Comparison of ENCODE assay signal across 14 cellular contexts in the genomic region with DNA sequence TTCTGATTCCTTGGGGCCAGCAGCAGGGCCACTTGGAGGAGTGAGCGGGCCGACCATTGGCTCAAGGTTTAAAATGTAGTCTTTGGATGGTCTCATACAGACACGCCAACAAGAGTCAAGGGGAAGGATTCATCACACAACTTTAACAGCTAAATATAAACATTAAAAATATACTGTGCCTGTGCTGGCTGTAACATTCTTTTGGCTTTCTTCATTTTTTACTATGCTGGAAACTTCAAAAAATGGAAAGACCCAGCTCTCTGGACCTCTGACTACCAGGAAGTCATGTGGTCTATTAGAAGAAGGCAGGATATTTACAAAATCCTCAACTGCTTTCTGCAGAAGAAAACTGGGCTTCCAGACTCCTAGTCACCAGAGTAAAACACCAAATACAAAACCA. TPM values are rescaled to one million over a fixed set of nuclear protein-coding genes. Genes with fewer than 3 reads are reported as not detected.
A peak's percentile ranks its signal among the peaks of the same experiment; 100 is the strongest.
DNase-seq lines count a peak whose midpoint lies in the region; ATAC-seq and TF ChIP-seq lines count a peak whose summit lies in the region.
"Had no signal": no experiment of that assay in that cellular context is flagged by ENCODE, and none has a peak within 500 bp of the region (broad histone marks: within the 10 kb centered on the region; RNA-seq: fewer than 3 reads in every experiment).

No MANE protein-coding gene starts in this region.

- peaks cover 1% of the 10 kb centered on the region for H3K9me3 Mint-ChIP-seq in activated naive CD8-positive, alpha-beta T cell treated with anti-CD3 and anti-CD28 coated beads for 36 hours
- no peaks in the 10 kb centered on the region for H3K9me3 Mint-ChIP-seq in activated naive CD8-positive, alpha-beta T cell treated with anti-CD3 and anti-CD28 coated beads, Interleukin-2, amount 50 U/mL, for 24 hours
- H3K9me3 Mint-ChIP-seq in nephron = no peaks in the 10 kb centered on the region

- H3K9me3 ChIP-seq in esophagus muscularis mucosa (no peaks in the 10 kb centered on the region), transverse colon (no peaks in the 10 kb centered on the region)
- H3K9me3 ChIP-seq: BLaER1 had no signal

- TF ChIP-seq EP300 in esophagus muscularis mucosa (IDR thresholded peaks at IDR 0.05) (no peak), transverse colon (IDR thresholded peaks at IDR 0.05; ENCODE audit: low read depth) (no peak)

- no peak for DNase-seq in activated naive CD8-positive, alpha-beta T cell treated with anti-CD3 and anti-CD28 coated beads for 36 hours
- DNase-seq in activated naive CD8-positive, alpha-beta T cell treated with anti-CD3 and anti-CD28 coated beads, Interleukin-2, amount 50 U/mL, for 24 hours = no peak
- peak; percentile 55 for DNase-seq in esophagus muscularis mucosa (ENCODE audit: extremely low spot score)
- no peak for DNase-seq in transverse colon
- DNase-seq in DMS153 treated with DMSO at 0.1 percent for 48 hours (lab: John Stamatoyannopoulos, UW; ENCODE audit: unreplicated experiment) = no peak
- no peak for DNase-seq in activated T-cell treated with anti-CD3 and anti-CD28 coated beads, Interleukin-2, amount 50 U/mL, for 1 hour
- DNase-seq: GF-D8, KG1, NCI-H1436, NCI-H2081, NCI-H524 had no signal

- H3K4me3 Mint-ChIP-seq in activated naive CD8-positive, alpha-beta T cell treated with anti-CD3 and anti-CD28 coated beads for 36 hours = no peak overlapping the region
- H3K4me3 Mint-ChIP-seq in activated naive CD8-positive, alpha-beta T cell treated with anti-CD3 and anti-CD28 coated beads, Interleukin-2, amount 50 U/mL, for 24 hours = no peak overlapping the region
- H3K4me3 Mint-ChIP-seq in nephron = no peak overlapping the region

- 92% methylated on average over 3 of the region's 3 CpGs for WGBS in esophagus muscularis mucosa
- WGBS in transverse colon (ENCODE audit: low coverage in 1 of 2), 2 donors = 90% methylated on average over 3 of the region's 3 CpGs; no CpG with 5 or more reads in 1 of the 2 donors

- H3K36me3 ChIP-seq in esophagus muscularis mucosa (no peaks in the 10 kb centered on the region), transverse colon (no peaks in the 10 kb centered on the region)
- H3K36me3 ChIP-seq: BLaER1 had no signal

- H3K27ac Mint-ChIP-seq in activated naive CD8-positive, alpha-beta T cell treated with anti-CD3 and anti-CD28 coated beads for 36 hours = peak overlapping the region; percentile 22
- H3K27ac Mint-ChIP-seq in activated naive CD8-positive, alpha-beta T cell treated with anti-CD3 and anti-CD28 coated beads, Interleukin-2, amount 50 U/mL, for 24 hours = no peak overlapping the region
- peak overlapping the region in 2 of 3 experiments; percentile 69 to 73 for H3K27ac Mint-ChIP-seq in nephron

- no peak for TF ChIP-seq CTCF in esophagus muscularis mucosa (IDR thresholded peaks at IDR 0.05)
- no peak for TF ChIP-seq CTCF in nephron (IDR thresholded peaks at IDR 0.05; ENCODE audit: unreplicated experiment in 3 of 3)
- no peak for TF ChIP-seq CTCF in transverse colon (IDR thresholded peaks at IDR 0.05)

- peaks cover 1% of the 10 kb centered on the region for H3K36me3 Mint-ChIP-seq in activated naive CD8-positive, alpha-beta T cell treated with anti-CD3 and anti-CD28 coated beads for 36 hours
- no peaks in the 10 kb centered on the region for H3K36me3 Mint-ChIP-seq in activated naive CD8-positive, alpha-beta T cell treated with anti-CD3 and anti-CD28 coated beads, Interleukin-2, amount 50 U/mL, for 24 hours (ENCODE audit: low read depth)
- H3K36me3 Mint-ChIP-seq in nephron (ENCODE audit: low read depth) = peaks cover 3% of the 10 kb centered on the region

- intact Hi-C loops in esophagus muscularis mucosa (cut with DNase I) = no loop called here
- intact Hi-C loops in transverse colon (cut with DNase I; ENCODE audit: low total_unique reads) = no loop called here

- in situ Hi-C loops in transverse colon (cut with MboI; ENCODE audit: low pct_ligation_motif_present in 1 of 4, low pct_unique_long_range_greater_than_20kb in 1 of 4, low sequenced_read_pairs in 3 of 4) = no loop called here

- peaks cover 14 to 22% (median 20%) of the 10 kb centered on the region in 4 donors for H3K4me1 ChIP-seq in esophagus muscularis mucosa
- peaks cover 13 to 62% (median 36%) of the 10 kb centered on the region in 4 donors for H3K4me1 ChIP-seq in transverse colon

- ATAC-seq in activated naive CD8-positive, alpha-beta T cell treated with anti-CD3 and anti-CD28 coated beads, Interleukin-2, amount 50 U/mL, for 24 hours = no peak
- no peak for ATAC-seq in HG03159 (IDR thresholded peaks at IDR 0.05; ENCODE audit: unreplicated experiment)

- H3K27ac ChIP-seq in esophagus muscularis mucosa (replicated peaks in 1 of 4) (peak overlapping the region in 1 of 4 donors; percentile 2), transverse colon (peak overlapping the region in 3 of 4 donors; percentile 57 to 80 (median 67))
- H3K27ac ChIP-seq: BLaER1 had no signal

- H3K4me3 ChIP-seq in esophagus muscularis mucosa (no peak overlapping the region), transverse colon (no peak overlapping the region)
- H3K4me3 ChIP-seq: BLaER1 had no signal

- peaks cover 20% of the 10 kb centered on the region for H3K4me1 Mint-ChIP-seq in activated naive CD8-positive, alpha-beta T cell treated with anti-CD3 and anti-CD28 coated beads for 36 hours
- peaks cover 7% of the 10 kb centered on the region for H3K4me1 Mint-ChIP-seq in activated naive CD8-positive, alpha-beta T cell treated with anti-CD3 and anti-CD28 coated beads, Interleukin-2, amount 50 U/mL, for 24 hours
- H3K4me1 Mint-ChIP-seq in nephron = peaks cover 37% of the 10 kb centered on the region

- H3K27me3 ChIP-seq in esophagus muscularis mucosa = no peaks in the 10 kb centered on the region
- no peaks in the 10 kb centered on the region for H3K27me3 ChIP-seq in transverse colon
- H3K27me3 ChIP-seq: BLaER1 had no signal

- TF ChIP-seq POLR2A in esophagus muscularis mucosa (IDR thresholded peaks at IDR 0.05; ENCODE audit: low read depth) (no peak), transverse colon (IDR thresholded peaks at IDR 0.05) (no peak)

- H3K27me3 Mint-ChIP-seq in activated naive CD8-positive, alpha-beta T cell treated with anti-CD3 and anti-CD28 coated beads for 36 hours = no peaks in the 10 kb centered on the region
- H3K27me3 Mint-ChIP-seq in activated naive CD8-positive, alpha-beta T cell treated with anti-CD3 and anti-CD28 coated beads, Interleukin-2, amount 50 U/mL, for 24 hours = no peaks in the 10 kb centered on the region
- no peaks in the 10 kb centered on the region for H3K27me3 Mint-ChIP-seq in nephron (ENCODE audit: low read depth)

RNA-seq across cellular contexts. Expression of a gene that starts 49.8 kb away (rescaled TPM):
- 10 to 100 TPM; 10.0 to 10.4 TPM for total RNA-seq in activated naive CD8-positive, alpha-beta T cell treated with anti-CD3 and anti-CD28 coated beads for 36 hours
- 10 to 100 TPM; 30.8 to 50.4 (median 40.4) TPM for total RNA-seq in esophagus muscularis mucosa
- total RNA-seq in transverse colon = 100 to 1,000 TPM; 111 to 174 (median 132) TPM
